ENCODE assay signal across 1 cellular context in the genomic region with DNA sequence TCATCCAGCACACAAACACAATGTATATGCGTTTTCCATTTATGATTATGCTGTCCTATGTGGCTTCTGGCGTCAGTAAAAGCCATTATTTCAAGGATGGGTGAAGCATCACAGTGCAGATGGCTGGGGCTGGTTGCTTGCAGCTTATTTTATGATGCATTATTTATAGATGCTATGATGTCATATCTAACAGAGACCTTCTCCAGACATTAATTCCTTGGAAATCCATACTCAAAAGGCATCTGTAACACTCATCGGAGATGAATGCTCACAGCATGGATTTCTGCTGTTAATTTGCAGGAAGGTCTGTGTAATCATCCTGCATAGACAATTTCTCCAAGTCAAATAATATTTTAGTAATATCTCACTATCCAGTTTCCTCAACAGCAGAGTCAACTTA.
TF ChIP-seq lines count a peak whose summit lies in the region.

No MANE protein-coding gene starts in this region.

TF ChIP-seq in SK-N-SH, 30 proteins besides CTCF, POLR2A, EP300 and RAD21:
- TF ChIP-seq TEAD4 (IDR thresholded peaks at IDR 0.05; ENCODE audit: borderline replicate concordance, insufficient read depth) (no peak), JUND (IDR thresholded peaks at IDR 0.05) (0 out of 2 replicates have a peak, but pooled peaks have one; percentile 10), NFIC (IDR thresholded peaks at IDR 0.05; ENCODE audit: borderline replicate concordance) (no peak), RCOR1 (IDR thresholded peaks at IDR 0.05; ENCODE audit: low read length) (no peak), POLR2AphosphoS5 (IDR thresholded peaks at IDR 0.05; ENCODE audit: low read depth, low read length) (no peak), MEF2A (IDR thresholded peaks at IDR 0.05; ENCODE audit: borderline replicate concordance, low read depth) (no peak), RFX5 (IDR thresholded peaks at IDR 0.05; ENCODE audit: low read length) (no peak), YY1 (IDR thresholded peaks at IDR 0.05; ENCODE audit: low read depth) (no peak), RXRA (IDR thresholded peaks at IDR 0.05; ENCODE audit: borderline replicate concordance, low read depth) (no peak), GABPA (IDR thresholded peaks at IDR 0.05; ENCODE audit: low read depth) (no peak), TCF12 (IDR thresholded peaks at IDR 0.05) (peak; percentile 36; the same call in 1 of the 2 replicates), FOSL2 (IDR thresholded peaks at IDR 0.05; ENCODE audit: borderline replicate concordance, low read depth) (peak; percentile 15; the same call in 1 of the 2 replicates), MXI1 (IDR thresholded peaks at IDR 0.05; ENCODE audit: low read depth, low read length) (no peak), EZH2phosphoT487 (IDR thresholded peaks at IDR 0.05; ENCODE audit: borderline replicate concordance, low read depth) (no peak), SMC3 (IDR thresholded peaks at IDR 0.05; ENCODE audit: low read depth, low read length) (no peak), CHD2 (IDR thresholded peaks at IDR 0.05; ENCODE audit: low read length, partially characterized antibody) (no peak), FOXJ3 (CRISPR knock-in tag; IDR thresholded peaks at IDR 0.05) (no peak), FOXM1 (IDR thresholded peaks at IDR 0.05; ENCODE audit: low read depth) (no peak), TAF1 (IDR thresholded peaks at IDR 0.05; ENCODE audit: borderline replicate concordance, low read depth, low read length) (no peak)
- TF ChIP-seq, protein P1, sequence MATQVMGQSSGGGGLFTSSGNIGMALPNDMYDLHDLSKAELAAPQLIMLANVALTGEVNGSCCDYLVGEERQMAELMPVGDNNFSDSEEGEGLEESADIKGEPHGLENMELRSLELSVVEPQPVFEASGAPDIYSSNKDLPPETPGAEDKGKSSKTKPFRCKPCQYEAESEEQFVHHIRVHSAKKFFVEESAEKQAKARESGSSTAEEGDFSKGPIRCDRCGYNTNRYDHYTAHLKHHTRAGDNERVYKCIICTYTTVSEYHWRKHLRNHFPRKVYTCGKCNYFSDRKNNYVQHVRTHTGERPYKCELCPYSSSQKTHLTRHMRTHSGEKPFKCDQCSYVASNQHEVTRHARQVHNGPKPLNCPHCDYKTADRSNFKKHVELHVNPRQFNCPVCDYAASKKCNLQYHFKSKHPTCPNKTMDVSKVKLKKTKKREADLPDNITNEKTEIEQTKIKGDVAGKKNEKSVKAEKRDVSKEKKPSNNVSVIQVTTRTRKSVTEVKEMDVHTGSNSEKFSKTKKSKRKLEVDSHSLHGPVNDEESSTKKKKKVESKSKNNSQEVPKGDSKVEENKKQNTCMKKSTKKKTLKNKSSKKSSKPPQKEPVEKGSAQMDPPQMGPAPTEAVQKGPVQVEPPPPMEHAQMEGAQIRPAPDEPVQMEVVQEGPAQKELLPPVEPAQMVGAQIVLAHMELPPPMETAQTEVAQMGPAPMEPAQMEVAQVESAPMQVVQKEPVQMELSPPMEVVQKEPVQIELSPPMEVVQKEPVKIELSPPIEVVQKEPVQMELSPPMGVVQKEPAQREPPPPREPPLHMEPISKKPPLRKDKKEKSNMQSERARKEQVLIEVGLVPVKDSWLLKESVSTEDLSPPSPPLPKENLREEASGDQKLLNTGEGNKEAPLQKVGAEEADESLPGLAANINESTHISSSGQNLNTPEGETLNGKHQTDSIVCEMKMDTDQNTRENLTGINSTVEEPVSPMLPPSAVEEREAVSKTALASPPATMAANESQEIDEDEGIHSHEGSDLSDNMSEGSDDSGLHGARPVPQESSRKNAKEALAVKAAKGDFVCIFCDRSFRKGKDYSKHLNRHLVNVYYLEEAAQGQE (IDR thresholded peaks at IDR 0.05; ENCODE audit: low read depth, low read length) = no peak
- TF ChIP-seq, protein P2, sequence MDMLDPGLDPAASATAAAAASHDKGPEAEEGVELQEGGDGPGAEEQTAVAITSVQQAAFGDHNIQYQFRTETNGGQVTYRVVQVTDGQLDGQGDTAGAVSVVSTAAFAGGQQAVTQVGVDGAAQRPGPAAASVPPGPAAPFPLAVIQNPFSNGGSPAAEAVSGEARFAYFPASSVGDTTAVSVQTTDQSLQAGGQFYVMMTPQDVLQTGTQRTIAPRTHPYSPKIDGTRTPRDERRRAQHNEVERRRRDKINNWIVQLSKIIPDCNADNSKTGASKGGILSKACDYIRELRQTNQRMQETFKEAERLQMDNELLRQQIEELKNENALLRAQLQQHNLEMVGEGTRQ (IDR thresholded peaks at IDR 0.05; ENCODE audit: borderline replicate concordance, low read depth, low read length) = no peak
- TF ChIP-seq, protein P3, sequence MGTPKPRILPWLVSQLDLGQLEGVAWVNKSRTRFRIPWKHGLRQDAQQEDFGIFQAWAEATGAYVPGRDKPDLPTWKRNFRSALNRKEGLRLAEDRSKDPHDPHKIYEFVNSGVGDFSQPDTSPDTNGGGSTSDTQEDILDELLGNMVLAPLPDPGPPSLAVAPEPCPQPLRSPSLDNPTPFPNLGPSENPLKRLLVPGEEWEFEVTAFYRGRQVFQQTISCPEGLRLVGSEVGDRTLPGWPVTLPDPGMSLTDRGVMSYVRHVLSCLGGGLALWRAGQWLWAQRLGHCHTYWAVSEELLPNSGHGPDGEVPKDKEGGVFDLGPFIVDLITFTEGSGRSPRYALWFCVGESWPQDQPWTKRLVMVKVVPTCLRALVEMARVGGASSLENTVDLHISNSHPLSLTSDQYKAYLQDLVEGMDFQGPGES (IDR thresholded peaks at IDR 0.05; ENCODE audit: low read depth, low read length) = no peak
- TF ChIP-seq, protein P4, sequence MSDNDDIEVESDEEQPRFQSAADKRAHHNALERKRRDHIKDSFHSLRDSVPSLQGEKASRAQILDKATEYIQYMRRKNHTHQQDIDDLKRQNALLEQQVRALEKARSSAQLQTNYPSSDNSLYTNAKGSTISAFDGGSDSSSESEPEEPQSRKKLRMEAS (IDR thresholded peaks at IDR 0.05; ENCODE audit: low read depth) = no peak
- TF ChIP-seq, protein P5, sequence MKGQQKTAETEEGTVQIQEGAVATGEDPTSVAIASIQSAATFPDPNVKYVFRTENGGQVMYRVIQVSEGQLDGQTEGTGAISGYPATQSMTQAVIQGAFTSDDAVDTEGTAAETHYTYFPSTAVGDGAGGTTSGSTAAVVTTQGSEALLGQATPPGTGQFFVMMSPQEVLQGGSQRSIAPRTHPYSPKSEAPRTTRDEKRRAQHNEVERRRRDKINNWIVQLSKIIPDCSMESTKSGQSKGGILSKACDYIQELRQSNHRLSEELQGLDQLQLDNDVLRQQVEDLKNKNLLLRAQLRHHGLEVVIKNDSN (IDR thresholded peaks at IDR 0.05; ENCODE audit: borderline replicate concordance, low read depth) = no peak
- TF ChIP-seq, protein P6, sequence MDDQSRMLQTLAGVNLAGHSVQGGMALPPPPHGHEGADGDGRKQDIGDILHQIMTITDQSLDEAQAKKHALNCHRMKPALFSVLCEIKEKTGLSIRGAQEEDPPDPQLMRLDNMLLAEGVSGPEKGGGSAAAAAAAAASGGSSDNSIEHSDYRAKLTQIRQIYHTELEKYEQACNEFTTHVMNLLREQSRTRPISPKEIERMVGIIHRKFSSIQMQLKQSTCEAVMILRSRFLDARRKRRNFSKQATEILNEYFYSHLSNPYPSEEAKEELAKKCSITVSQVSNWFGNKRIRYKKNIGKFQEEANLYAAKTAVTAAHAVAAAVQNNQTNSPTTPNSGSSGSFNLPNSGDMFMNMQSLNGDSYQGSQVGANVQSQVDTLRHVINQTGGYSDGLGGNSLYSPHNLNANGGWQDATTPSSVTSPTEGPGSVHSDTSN (IDR thresholded peaks at IDR 0.05) = 0 out of 2 replicates have a peak, but pooled peaks have one; percentile 8
- TF ChIP-seq, protein P7, sequence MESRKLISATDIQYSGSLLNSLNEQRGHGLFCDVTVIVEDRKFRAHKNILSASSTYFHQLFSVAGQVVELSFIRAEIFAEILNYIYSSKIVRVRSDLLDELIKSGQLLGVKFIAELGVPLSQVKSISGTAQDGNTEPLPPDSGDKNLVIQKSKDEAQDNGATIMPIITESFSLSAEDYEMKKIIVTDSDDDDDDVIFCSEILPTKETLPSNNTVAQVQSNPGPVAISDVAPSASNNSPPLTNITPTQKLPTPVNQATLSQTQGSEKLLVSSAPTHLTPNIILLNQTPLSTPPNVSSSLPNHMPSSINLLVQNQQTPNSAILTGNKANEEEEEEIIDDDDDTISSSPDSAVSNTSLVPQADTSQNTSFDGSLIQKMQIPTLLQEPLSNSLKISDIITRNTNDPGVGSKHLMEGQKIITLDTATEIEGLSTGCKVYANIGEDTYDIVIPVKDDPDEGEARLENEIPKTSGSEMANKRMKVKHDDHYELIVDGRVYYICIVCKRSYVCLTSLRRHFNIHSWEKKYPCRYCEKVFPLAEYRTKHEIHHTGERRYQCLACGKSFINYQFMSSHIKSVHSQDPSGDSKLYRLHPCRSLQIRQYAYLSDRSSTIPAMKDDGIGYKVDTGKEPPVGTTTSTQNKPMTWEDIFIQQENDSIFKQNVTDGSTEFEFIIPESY (IDR thresholded peaks at IDR 0.05; ENCODE audit: borderline replicate concordance, low read depth) = no peak
